Comparison of ENCODE assay signal across 5 cellular contexts in genomic region chr3:131801566-131801965, GRCh38.
"Had no signal": no experiment of that assay in that cellular context is flagged by ENCODE, and none has a peak within 500 bp of the region (broad histone marks: within the 10 kb centered on the region; RNA-seq: fewer than 3 reads in every experiment).

No MANE protein-coding gene starts in this region.

- H3K27ac Mint-ChIP-seq: GM23338, H9 had no signal

- H3K9me3 Mint-ChIP-seq: GM23338, H9 had no signal

- H3K4me3 ChIP-seq: GM23338, K562 had no signal

- ATAC-seq: GM23338, K562 had no signal

- H3K4me3 Mint-ChIP-seq: GM23338, H9 had no signal

- DNase-seq: H9, HCEC 1CT, IMR-90 had no signal
